ENCODE assay signal across 23 cellular contexts in the genomic region with DNA sequence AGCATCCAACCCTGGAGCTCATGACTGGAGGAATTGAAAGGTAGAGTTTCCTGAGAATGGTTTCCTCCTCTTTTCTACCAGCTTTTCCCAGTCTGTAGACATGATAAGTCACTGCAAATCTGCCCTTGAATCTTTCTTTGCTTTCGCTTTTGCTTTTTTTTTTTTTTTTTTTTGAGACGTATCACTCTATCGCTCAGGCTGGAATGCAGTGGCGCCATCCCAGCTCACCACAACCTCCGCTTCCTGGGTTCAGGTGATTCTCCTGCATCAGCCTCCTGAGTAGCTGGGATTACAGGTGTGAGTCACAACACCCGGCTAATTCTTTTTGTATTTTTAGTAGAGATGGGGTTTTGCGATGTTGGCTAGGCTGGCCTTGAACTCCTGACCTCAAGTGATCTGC. TPM values are rescaled to one million over a fixed set of nuclear protein-coding genes. Genes with fewer than 3 reads are reported as not detected.
A peak's percentile ranks its signal among the peaks of the same experiment; 100 is the strongest.
DNase-seq lines count a peak whose midpoint lies in the region; ATAC-seq, FAIRE-seq and TF ChIP-seq lines count a peak whose summit lies in the region.
"Had no signal": no experiment of that assay in that cellular context is flagged by ENCODE, and none has a peak within 500 bp of the region (broad histone marks: within the 10 kb centered on the region; RNA-seq: fewer than 3 reads in every experiment).

No MANE protein-coding gene starts in this region.

- H3K27ac Mint-ChIP-seq in T-helper 2 cell treated with Interferon-gamma antibody and Interleukin-4, amounts not matched to agents 5 μg/mL and 100 μg/mL, for 36 hours = no peak overlapping the region
- peak overlapping the region in 1 of 3 donors; percentile 92 for H3K27ac Mint-ChIP-seq in IgD-negative memory B cell
- H3K27ac Mint-ChIP-seq in neural progenitor cell = no peak overlapping the region
- H3K27ac Mint-ChIP-seq in activated CD4-positive, alpha-beta memory T cell treated with anti-CD3 and anti-CD28 coated beads for 36 hours = no peak overlapping the region
- H3K27ac Mint-ChIP-seq: HFFc6 had no signal

- H3K4me3 Mint-ChIP-seq in T-helper 2 cell treated with Interferon-gamma antibody and Interleukin-4, amounts not matched to agents 5 μg/mL and 100 μg/mL, for 36 hours = peak overlapping the region; percentile 12
- H3K4me3 Mint-ChIP-seq in IgD-negative memory B cell = peak overlapping the region in 3 of 4 donors; percentile 26 to 89 (median 70)
- peak overlapping the region; percentile 92 for H3K4me3 Mint-ChIP-seq in neural progenitor cell
- H3K4me3 Mint-ChIP-seq in activated CD4-positive, alpha-beta memory T cell treated with anti-CD3 and anti-CD28 coated beads for 36 hours = no peak overlapping the region

- BruUV-seq in K562 (replicated peaks; lab: Mats Ljungman, UMichigan) = no TSS peak

- H3K79me2 ChIP-seq in K562 (ENCODE audit: control insufficient read depth, insufficient read depth, low read length) (peaks cover 8% of the 10 kb centered on the region; the same call in 1 of the 3 replicates), neural progenitor cell (ENCODE audit: low read depth) (no peaks in the 10 kb centered on the region)

- 82% methylated on average over 6 of the region's 7 CpGs for WGBS in K562 (ENCODE audit: insufficient coverage, low coverage, missing lambda C conversion rate)

- no peak for TF ChIP-seq CTCF in K562 (IDR thresholded peaks at IDR 0.05 in 2 of 3, conservative IDR thresholded peaks at IDR 0.05 in 1 of 3; ENCODE audit: insufficient read depth in 2 of 3, low read depth in 1 of 3, low read length in 3 of 3)
- no peak for TF ChIP-seq CTCF in neural progenitor cell (IDR thresholded peaks at IDR 0.05)

- H3K4me3 ChIP-seq in K562 (no peak overlapping the region), neural progenitor cell (no peak overlapping the region)

- no peaks in the 10 kb centered on the region for H3K9me1 ChIP-seq in K562 (ENCODE audit: control insufficient read depth, insufficient read depth, low read length)

- TF ChIP-seq POLR2A in K562 (conservative IDR thresholded peaks at IDR 0.05) = no peak

- DNase-seq in T-helper 2 cell treated with Interferon-gamma antibody and Interleukin-4, amounts not matched to agents 5 μg/mL and 100 μg/mL, for 36 hours (ENCODE audit: low spot score) = no peak
- DNase-seq in T-helper 2 cell = no peak
- no peak for DNase-seq in K562 (ENCODE audit: extremely low read depth in 1 of 4, low spot score in 3 of 4)
- no peak for DNase-seq in neural progenitor cell (ENCODE audit: low spot score)
- DNase-seq in activated CD4-positive, alpha-beta memory T cell treated with anti-CD3 and anti-CD28 coated beads for 36 hours = no peak
- no peak for DNase-seq in activated CD8-positive, alpha-beta memory T cell treated with anti-CD3 and anti-CD28 coated beads, Interleukin-2, amount 50 U/mL, for 4 hours
- DNase-seq in activated CD4-positive, CD25-positive, alpha-beta regulatory T cell (lab: John Stamatoyannopoulos, UW) = no peak
- DNase-seq: DMS53, HFFc6, NCI-H1417, NCI-H187 treated with DMSO at 0.1 percent for 48 hours, NCI-H2227 treated with DMSO at 0.1 percent for 48 hours, NCI-H510A treated with DMSO at 0.1 percent for 48 hours, NCI-H774, RPMI8226, SHP77 treated with DMSO at 0.1 percent for 48 hours had no signal

- POLR2A ChIA-PET in K562 (lab: Yijun Ruan, JAX) = interaction anchor here (0.9 kb wide), 1 partner anchor 8 kb away, joined by 3 read pairs; no protein-coding TSS in a partner anchor
- POLR2A ChIA-PET in activated CD4-positive, alpha-beta memory T cell treated with anti-CD3 and anti-CD28 coated beads for 36 hours (lab: Charles Lee) = no interaction called here

- intact Hi-C loops in K562 (cut with micrococcal nuclease) = loop anchor here (5.0 kb wide), 1 partner anchor 270 kb away; no protein-coding TSS in a partner anchor
- intact Hi-C loops in activated CD4-positive, alpha-beta memory T cell treated with anti-CD3 and anti-CD28 coated beads for 36 hours (cut with micrococcal nuclease) = loop anchor here (2.0 to 10.0 kb wide), 2 partner anchors 266 to 712 kb away; no protein-coding TSS in a partner anchor

- TF ChIP-seq EP300 in K562 (IDR thresholded peaks at IDR 0.05; ENCODE audit: low read length) = no peak

- H3K9me3 Mint-ChIP-seq in T-helper 2 cell treated with Interferon-gamma antibody and Interleukin-4, amounts not matched to agents 5 μg/mL and 100 μg/mL, for 36 hours = peaks cover 3% of the 10 kb centered on the region
- H3K9me3 Mint-ChIP-seq in IgD-negative memory B cell (no peaks in the 10 kb centered on the region), neural progenitor cell (peaks cover 2% of the 10 kb centered on the region)
- H3K9me3 Mint-ChIP-seq in activated CD4-positive, alpha-beta memory T cell treated with anti-CD3 and anti-CD28 coated beads for 36 hours = no peaks in the 10 kb centered on the region
- H3K9me3 Mint-ChIP-seq: HFFc6 had no signal

- H2AFZ ChIP-seq in K562 (ENCODE audit: low read depth, low read length) (no peak overlapping the region), neural progenitor cell (replicated peaks) (no peak overlapping the region)

- H3K27ac ChIP-seq in K562 (ENCODE audit: extremely low read depth, low read depth, low read length) (no peak overlapping the region), neural progenitor cell (no peak overlapping the region)
- H3K27ac ChIP-seq: 22Rv1, KMS-11 had no signal

- H4K20me1 ChIP-seq in K562 (replicated peaks; ENCODE audit: control insufficient read depth, insufficient read depth, low read length) = no peaks in the 10 kb centered on the region
- no peaks in the 10 kb centered on the region for H4K20me1 ChIP-seq in neural progenitor cell (ENCODE audit: low read depth)

- in situ Hi-C loops in K562 (cut with MboI) = no loop called here

- H3K27me3 ChIP-seq in K562 (ENCODE audit: control insufficient read depth in 2 of 2, insufficient read depth in 2 of 2, low read length in 2 of 2) = no peaks in the 10 kb centered on the region
- no peaks in the 10 kb centered on the region for H3K27me3 ChIP-seq in neural progenitor cell

- H3F3A ChIP-seq in neural progenitor cell (ENCODE audit: low read depth) = peaks cover 22% of the 10 kb centered on the region

- H3K36me3 Mint-ChIP-seq in T-helper 2 cell treated with Interferon-gamma antibody and Interleukin-4, amounts not matched to agents 5 μg/mL and 100 μg/mL, for 36 hours (ENCODE audit: low read depth) = no peaks in the 10 kb centered on the region
- H3K36me3 Mint-ChIP-seq in IgD-negative memory B cell = no peaks in the 10 kb centered on the region
- H3K36me3 Mint-ChIP-seq in neural progenitor cell = peaks cover 2% of the 10 kb centered on the region
- no peaks in the 10 kb centered on the region for H3K36me3 Mint-ChIP-seq in activated CD4-positive, alpha-beta memory T cell treated with anti-CD3 and anti-CD28 coated beads for 36 hours

- H3K4me1 Mint-ChIP-seq in T-helper 2 cell treated with Interferon-gamma antibody and Interleukin-4, amounts not matched to agents 5 μg/mL and 100 μg/mL, for 36 hours (ENCODE audit: low read depth) = peaks cover 20% of the 10 kb centered on the region
- H3K4me1 Mint-ChIP-seq in IgD-negative memory B cell (peaks cover 10 to 16% (median 10%) of the 10 kb centered on the region in 3 donors), neural progenitor cell (peaks cover 24% of the 10 kb centered on the region)
- peaks cover 13% of the 10 kb centered on the region for H3K4me1 Mint-ChIP-seq in activated CD4-positive, alpha-beta memory T cell treated with anti-CD3 and anti-CD28 coated beads for 36 hours (ENCODE audit: low read depth)

- FAIRE-seq in K562 (lab: Jason Lieb, UNC) = no peak
- FAIRE-seq: GM12892, GM18507, H54, HepG2 had no signal

- H3K9ac ChIP-seq in K562 (ENCODE audit: insufficient read depth in 1 of 2, low read depth in 2 of 2, low read length in 2 of 2) = no peak overlapping the region
- H3K9ac ChIP-seq in neural progenitor cell = no peak overlapping the region
- H3K9ac ChIP-seq: KMS-11 had no signal

- H3K4me2 ChIP-seq in K562 (ENCODE audit: insufficient read depth, low read length) (peak overlapping the region; percentile 34), neural progenitor cell (no peak overlapping the region)

- peaks cover 30% of the 10 kb centered on the region for H3K27me3 Mint-ChIP-seq in T-helper 2 cell treated with Interferon-gamma antibody and Interleukin-4, amounts not matched to agents 5 μg/mL and 100 μg/mL, for 36 hours (ENCODE audit: low read depth)
- H3K27me3 Mint-ChIP-seq in IgD-negative memory B cell (peaks cover 8% of the 10 kb centered on the region), neural progenitor cell (ENCODE audit: insufficient read depth, low read depth) (no peaks in the 10 kb centered on the region)
- H3K27me3 Mint-ChIP-seq in activated CD4-positive, alpha-beta memory T cell treated with anti-CD3 and anti-CD28 coated beads for 36 hours = peaks cover 4% of the 10 kb centered on the region

- no peak for TF ChIP-seq RAD21 in K562 (CRISPR knock-in tag; conservative IDR thresholded peaks at IDR 0.05 in 1 of 2, IDR thresholded peaks at IDR 0.05 in 1 of 2)

- CTCF ChIA-PET in K562 (lab: Yijun Ruan, JAX; ENCODE audit: low intra/inter-chr PET ratio) = no interaction called here
- CTCF ChIA-PET in activated CD4-positive, alpha-beta memory T cell treated with anti-CD3 and anti-CD28 coated beads for 36 hours (lab: Charles Lee) = no interaction called here

- H3K4me1 ChIP-seq in K562 (replicated peaks in 1 of 2; ENCODE audit: control insufficient read depth in 2 of 2, insufficient read depth in 2 of 2, low read length in 2 of 2) = peaks cover 26 to 29% of the 10 kb centered on the region in 2 experiments
- peaks cover 29% of the 10 kb centered on the region for H3K4me1 ChIP-seq in neural progenitor cell

- no peaks in the 10 kb centered on the region for H3K36me3 ChIP-seq in K562 (ENCODE audit: control insufficient read depth, insufficient read depth, low read length)
- no peaks in the 10 kb centered on the region for H3K36me3 ChIP-seq in neural progenitor cell

- H3K9me3 ChIP-seq in K562 (replicated peaks; ENCODE audit: control insufficient read depth, insufficient read depth, low read depth, low read length) (no peaks in the 10 kb centered on the region), neural progenitor cell (ENCODE audit: low read depth) (no peaks in the 10 kb centered on the region)

- ATAC-seq in K562 = no peak
- ATAC-seq: HepG2 had no signal

RNA-seq across cellular contexts. Expression of gene LCA5L, which starts 1.7 kb away (rescaled TPM):
- not detected for polyA plus RNA-seq in IgD-negative memory B cell
- total RNA-seq in K562 (2011; cell fraction: chromatin; rRNA removed; ENCODE audit: low replicate concordance) = 2.8 and 6.5 TPM in 2 replicates
- total RNA-seq in K562 (2011; cell fraction: nucleolus; rRNA removed) = 1.8 and 2.1 TPM in 2 replicates
- 4.2 and 10.1 TPM in 2 replicates for total RNA-seq in K562 (2011; cell fraction: nucleoplasm; rRNA removed)
- 1.8 and 3.1 TPM in 2 replicates for total RNA-seq in K562 (2014; rRNA removed)
- total RNA-seq in K562 (2014; rRNA removed; fragmentation: Illumina TruSeq; extraction: Trizol) = 3.0 and 3.7 TPM in 2 replicates
- total RNA-seq in K562 (2015; rRNA removed; fragmentation: Illumina TruSeq; extraction: Trizol) = 3.8 and 3.9 TPM in 2 replicates
- 2.7 and 2.9 TPM in 2 replicates for total RNA-seq in K562 (2021)
- polyA plus RNA-seq in K562 (2011; rRNA removed) = 2.9 and 3.9 TPM in 2 replicates
- polyA plus RNA-seq in K562 (2011; cell fraction: cytosol; rRNA removed) = 0.69 and 0.96 TPM in 2 replicates
- 2.0 and 2.4 TPM in 2 replicates for polyA plus RNA-seq in K562 (2011; cell fraction: nucleus; rRNA removed)
- 3.5 and 4.7 TPM in 2 replicates for polyA plus RNA-seq in K562 (2012)
- 3.7 and 4.9 TPM in 2 replicates for polyA plus RNA-seq in K562 (2014; fragmentation: Illumina TruSeq; extraction: Trizol)
- polyA plus RNA-seq in K562 (2014; fragmentation: Nextera tagmentation; extraction: Ambion mirVana) = 1 to 10 TPM; 4.2 to 4.9 TPM
- polyA plus RNA-seq in K562 (2014; rRNA removed) = 3.0 and 3.4 TPM in 2 replicates
- polyA minus RNA-seq in K562 (2011; rRNA and poly(A)+ RNA removed) = 1.8 TPM in 2 replicates
- 1.5 and 1.7 TPM in 2 replicates for polyA minus RNA-seq in K562 (2011; cell fraction: cytosol; rRNA and poly(A)+ RNA removed)
- 1.2 and 2.2 TPM in 2 replicates for polyA minus RNA-seq in K562 (2011; cell fraction: nucleus; rRNA and poly(A)+ RNA removed)
- total RNA-seq in neural progenitor cell (ENCODE audit: low replicate concordance) = 2.6 and 4.7 TPM in 2 replicates
- under 1 TPM; 0.22 to 0.36 TPM for total RNA-seq in activated CD4-positive, alpha-beta memory T cell treated with anti-CD3 and anti-CD28 coated beads for 36 hours

RNA-seq across cellular contexts. Expression of gene SH3BGR, which starts 4.5 kb away (rescaled TPM):
- 1.5 TPM for polyA plus RNA-seq in IgD-negative memory B cell
- 0.60 and 2.4 TPM in 2 replicates for total RNA-seq in K562 (2011; cell fraction: chromatin; rRNA removed; ENCODE audit: low replicate concordance)
- total RNA-seq in K562 (2011; cell fraction: nucleolus; rRNA removed) = 1.3 and 1.8 TPM in 2 replicates
- 1.8 and 2.6 TPM in 2 replicates for total RNA-seq in K562 (2011; cell fraction: nucleoplasm; rRNA removed)
- total RNA-seq in K562 (2014; rRNA removed) = 27.7 and 42.9 TPM in 2 replicates
- 17.4 and 22.2 TPM in 2 replicates for total RNA-seq in K562 (2014; rRNA removed; fragmentation: Illumina TruSeq; extraction: Trizol)
- 21.7 and 23.1 TPM in 2 replicates for total RNA-seq in K562 (2015; rRNA removed; fragmentation: Illumina TruSeq; extraction: Trizol)
- total RNA-seq in K562 (2021) = 14.8 and 17.5 TPM in 2 replicates
- 3.1 and 6.6 TPM in 2 replicates for polyA plus RNA-seq in K562 (2011; rRNA removed)
- 1.1 and 1.4 TPM in 2 replicates for polyA plus RNA-seq in K562 (2011; cell fraction: cytosol; rRNA removed)
- polyA plus RNA-seq in K562 (2011; cell fraction: nucleus; rRNA removed) = 0.38 TPM in 1 of 2 replicates, not detected in the other
- 27.6 and 178 TPM in 2 replicates for polyA plus RNA-seq in K562 (2012)
- polyA plus RNA-seq in K562 (2014; fragmentation: Illumina TruSeq; extraction: Trizol) = 19.7 and 29.2 TPM in 2 replicates
- 10 to 100 TPM; 26.4 to 28.2 TPM for polyA plus RNA-seq in K562 (2014; fragmentation: Nextera tagmentation; extraction: Ambion mirVana)
- 25.6 and 76.6 TPM in 2 replicates for polyA plus RNA-seq in K562 (2014; rRNA removed)
- polyA minus RNA-seq in K562 (2011; rRNA and poly(A)+ RNA removed) = 0.48 TPM in 1 of 2 replicates, not detected in the other
- 2.5 TPM in 1 of 2 replicates, not detected in the other for polyA minus RNA-seq in K562 (2011; cell fraction: cytosol; rRNA and poly(A)+ RNA removed)
- 1.1 TPM in 1 of 2 replicates, not detected in the other for polyA minus RNA-seq in K562 (2011; cell fraction: nucleus; rRNA and poly(A)+ RNA removed)
- total RNA-seq in neural progenitor cell (ENCODE audit: low replicate concordance) = 7.5 and 12.2 TPM in 2 replicates
- 1 to 10 TPM; 1.7 to 3.1 TPM for total RNA-seq in activated CD4-positive, alpha-beta memory T cell treated with anti-CD3 and anti-CD28 coated beads for 36 hours
- total RNA-seq: HepG2 had no signal
